28 cellular contexts compared by ENCODE assay signal in genomic region chr6:24551139-24551538, GRCh38.
"Had no signal": no experiment of that assay in that cellular context is flagged by ENCODE, and none has a peak within 500 bp of the region (broad histone marks: within the 10 kb centered on the region; RNA-seq: fewer than 3 reads in every experiment).

No MANE protein-coding gene starts in this region.

- H3K9me3 ChIP-seq: ovary, psoas muscle, spleen, suprapubic skin, testis, tibial artery, transverse colon, upper lobe of right lung, uterus had no signal

- H3K9ac ChIP-seq: neural progenitor cell, parathyroid adenoma had no signal

- H3K27ac ChIP-seq: neural progenitor cell, ovary, parathyroid adenoma, psoas muscle, skin epidermis, spleen, suprapubic skin, testis, tibial artery, transverse colon, upper lobe of right lung, uterus had no signal

- H3K27me3 ChIP-seq: neural progenitor cell, ovary, suprapubic skin, testis, tibial artery, transverse colon, upper lobe of right lung, uterus had no signal

- H3K4me3 ChIP-seq: neural progenitor cell, ovary, psoas muscle, skin epidermis, smooth muscle cell, spleen, suprapubic skin, testis, tibial artery, transverse colon, upper lobe of right lung, uterus had no signal

- H3K79me2 ChIP-seq: parathyroid adenoma had no signal

- H2AFZ ChIP-seq: neural progenitor cell, parathyroid adenoma had no signal

- ATAC-seq: naive thymus-derived CD8-positive, alpha-beta T cell; psoas muscle; right cardiac atrium; sciatic nerve; stimulated activated memory B cell treated with anti-CD40 and anti-IgM and Interleukin-4, amounts not matched to agents 10 μg/mL and 1 μg/mL and 100 μg/mL, for 72 hours; stimulated activated naive CD8-positive, alpha-beta T cell treated with anti-CD3 and anti-CD28 coated beads, Interleukin-15, amount 100 ng/mL, for 72 hours; stimulated activated naive CD8-positive, alpha-beta T cell treated with anti-CD3 and anti-CD28 coated beads, Interleukin-15, Interleukin-2, amounts not matched to agents 100 U/mL and 50 U/mL, for 24 hours; upper lobe of right lung had no signal

- H3K4me1 ChIP-seq: parathyroid adenoma, psoas muscle, suprapubic skin, testis, tibial artery, transverse colon, upper lobe of right lung, uterus had no signal

- H3K36me3 ChIP-seq: neural progenitor cell, ovary, spleen, suprapubic skin, tibial artery, transverse colon, upper lobe of right lung, uterus had no signal

- DNase-seq: naive thymus-derived CD8-positive, alpha-beta T cell; occipital lobe; ovary; posterior cingulate gyrus; psoas muscle; right cardiac atrium; spleen; stimulated activated CD4-positive, alpha-beta T cell treated with anti-CD3 and anti-CD28 coated beads, Interleukin-12 subunit alpha, Interleukin-12 subunit beta, amount 100 ng/mL, for 4 hours; stimulated activated CD4-positive, alpha-beta T cell treated with anti-CD3 and anti-CD28 coated beads, Interleukin-1b, Interleukin-23, amount 100 ng/mL, for 48 hours; stimulated activated CD4-positive, alpha-beta T cell treated with anti-CD3 and anti-CD28 coated beads, Interleukin-4, amount 100 ng/mL, for 1 hour; stimulated activated CD4-positive, alpha-beta T cell treated with anti-CD3 and anti-CD28 coated beads, Interleukin-4, amount 100 ng/mL, for 4 hours; stimulated activated CD8-positive, alpha-beta memory T cell treated with anti-CD3 and anti-CD28 coated beads, Interleukin-4, amount 100 ng/mL, for 48 hours; stimulated activated naive CD4-positive, alpha-beta T cell; stimulated activated naive CD8-positive, alpha-beta T cell treated with anti-CD3 and anti-CD28 coated beads, Interleukin-15, amount 100 ng/mL, for 72 hours; stimulated activated naive CD8-positive, alpha-beta T cell treated with anti-CD3 and anti-CD28 coated beads, Interleukin-15, Interleukin-2, amounts not matched to agents 100 U/mL and 50 U/mL, for 24 hours; substantia nigra; testis; tibial artery; transverse colon; upper lobe of right lung; uterus had no signal

- H3K4me2 ChIP-seq: neural progenitor cell, smooth muscle cell had no signal
